7 cellular contexts compared by ENCODE assay signal in the genomic region with DNA sequence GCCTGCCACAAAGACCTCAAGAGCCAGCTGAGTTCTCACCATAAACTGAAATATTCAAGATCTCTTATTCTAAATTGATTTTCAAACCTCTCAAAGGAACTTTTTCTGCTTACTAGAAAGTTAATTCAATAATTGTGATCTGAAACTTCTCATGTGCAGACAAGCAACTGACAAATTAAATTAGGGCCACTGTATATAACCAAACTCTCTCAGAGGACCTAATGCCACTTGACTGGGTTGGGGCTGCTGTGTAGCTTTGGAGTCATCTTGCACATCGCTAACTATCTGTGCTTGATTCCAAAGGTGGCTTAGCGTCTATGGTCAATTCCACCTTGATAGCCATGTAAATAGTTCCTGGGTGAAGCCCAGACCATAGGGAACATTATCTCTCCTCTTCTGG.
"Had no signal": no experiment of that assay in that cellular context is flagged by ENCODE, and none has a peak within 500 bp of the region (broad histone marks: within the 10 kb centered on the region; RNA-seq: fewer than 3 reads in every experiment).

No MANE protein-coding gene starts in this region.

- H3K27ac Mint-ChIP-seq: GM23338, HFFc6 had no signal

- H3K4me1 ChIP-seq: HAP-1 had no signal

- H3K27ac ChIP-seq: HL-60 had no signal

- H3K4me3 ChIP-seq: GM23338, HAP-1, K562 had no signal

- H3K9me3 Mint-ChIP-seq: GM23338 had no signal

- H3K4me3 Mint-ChIP-seq: GM23338, HFFc6 had no signal

- H3K36me3 ChIP-seq: HAP-1 had no signal

- H3K4me2 ChIP-seq: GM23338 had no signal

- H3K9me3 ChIP-seq: HAP-1 had no signal

- DNase-seq: HFFc6, IMR-90, KG1 had no signal

- H2AFZ ChIP-seq: GM23338 had no signal

- H3K4me1 Mint-ChIP-seq: GM23338 had no signal
